Comparison of ENCODE assay signal across 22 cellular contexts in genomic region chr4:72564184-72564583, GRCh38. TPM values are rescaled to one million over a fixed set of nuclear protein-coding genes. Genes with fewer than 3 reads are reported as not detected.
DNase-seq lines count a peak whose midpoint lies in the region; ATAC-seq, FAIRE-seq and TF ChIP-seq lines count a peak whose summit lies in the region.
"Had no signal": no experiment of that assay in that cellular context is flagged by ENCODE, and none has a peak within 500 bp of the region (broad histone marks: within the 10 kb centered on the region; RNA-seq: fewer than 3 reads in every experiment).

No MANE protein-coding gene starts in this region.

- peaks cover 8% of the 10 kb centered on the region for H3K4me1 Mint-ChIP-seq in astrocyte (ENCODE audit: low read depth, unreplicated experiment)

- TF ChIP-seq CTCF in astrocyte (IDR thresholded peaks at IDR 0.05; ENCODE audit: insufficient read depth, low read depth, low read length) (no peak), fibroblast of villous mesenchyme (IDR thresholded peaks at IDR 0.05; ENCODE audit: insufficient read depth, low read depth, low read length) (no peak)

- H3K4me1 ChIP-seq in astrocyte (ENCODE audit: insufficient read depth, low read length) = peaks cover 9% of the 10 kb centered on the region
- H3K4me1 ChIP-seq: A549 had no signal

- no peak for FAIRE-seq in astrocyte (lab: Jason Lieb, UNC)
- FAIRE-seq: A549, keratinocyte, urothelium cell line had no signal

- no peak overlapping the region for H3K4me3 Mint-ChIP-seq in astrocyte (ENCODE audit: unreplicated experiment)
- H3K4me3 Mint-ChIP-seq: activated naive CD8-positive, alpha-beta T cell treated with anti-CD3 and anti-CD28 coated beads, Interleukin-2, amount 10 ng/mL, durations not matched to agents 7 days and 5 days; activated T-cell treated with anti-CD3 and anti-CD28 coated beads, Interleukin-2, amount 50 U/mL, for 4 hours; CD8-positive, alpha-beta memory T cell; GM23338; neural crest cell; stimulated activated naive CD8-positive, alpha-beta T cell treated with anti-CD3 and anti-CD28 coated beads, Interleukin-15, amount 100 ng/mL, for 72 hours had no signal

- H3K4me3 ChIP-seq in astrocyte (ENCODE audit: insufficient read depth, low read depth, low read length) = no peak overlapping the region
- H3K4me3 ChIP-seq in fibroblast of villous mesenchyme (ENCODE audit: low read depth, low read length) = no peak overlapping the region
- H3K4me3 ChIP-seq: A549, GM23338, PC-9 had no signal

- H3K27ac Mint-ChIP-seq in astrocyte (ENCODE audit: unreplicated experiment) = no peak overlapping the region
- H3K27ac Mint-ChIP-seq: activated naive CD8-positive, alpha-beta T cell treated with anti-CD3 and anti-CD28 coated beads, Interleukin-2, amount 10 ng/mL, durations not matched to agents 7 days and 5 days; CD8-positive, alpha-beta memory T cell; GM23338; stimulated activated naive CD8-positive, alpha-beta T cell treated with anti-CD3 and anti-CD28 coated beads, Interleukin-15, amount 100 ng/mL, for 72 hours had no signal

- no peak overlapping the region for H3K27ac ChIP-seq in astrocyte (ENCODE audit: low read depth, low read length)
- H3K27ac ChIP-seq: A549, PC-9 had no signal

- no peak overlapping the region for H3K9ac ChIP-seq in astrocyte (ENCODE audit: low read length)

- DNase-seq in AG08396 (ENCODE audit: low spot score) (peak; percentile 40), HS-5 (ENCODE audit: low read depth) (peak; percentile 76), astrocyte (ENCODE audit: low read depth) (peak; percentile 27), fibroblast of villous mesenchyme (ENCODE audit: low read depth) (peak; percentile 17), G401 (ENCODE audit: low spot score) (no peak)
- no peak for DNase-seq in activated CD8-positive, alpha-beta memory T cell treated with anti-CD3 and anti-CD28 coated beads, Interleukin-2, amount 50 U/mL, for 4 hours
- DNase-seq: activated CD4-positive, alpha-beta T cell treated with anti-CD3 and anti-CD28 coated beads, Interleukin-2, amount 50 U/mL, for 4 hours; activated naive CD8-positive, alpha-beta T cell treated with anti-CD3 and anti-CD28 coated beads, Interleukin-2, amount 10 ng/mL, durations not matched to agents 7 days and 5 days; activated T-cell treated with anti-CD3 and anti-CD28 coated beads, Interleukin-2, amount 50 U/mL, for 4 hours; CD8-positive, alpha-beta memory T cell; DND-41; NCI-H2081 treated with DMSO at 0.1 percent for 48 hours; NCI-H526; PC-9; stimulated activated naive CD8-positive, alpha-beta T cell treated with anti-CD3 and anti-CD28 coated beads, Interleukin-15, amount 100 ng/mL, for 72 hours had no signal

- no peak overlapping the region for H2AFZ ChIP-seq in astrocyte (ENCODE audit: low read depth, low read length)
- H2AFZ ChIP-seq: GM23338, PC-9 had no signal

- no peaks in the 10 kb centered on the region for H3K27me3 Mint-ChIP-seq in astrocyte (ENCODE audit: low read depth, unreplicated experiment)

- in situ Hi-C loops in G401 (cut with HindIII; ENCODE audit: low sequenced_read_pairs) = no loop called here

- no peaks in the 10 kb centered on the region for H3K36me3 ChIP-seq in astrocyte (ENCODE audit: insufficient read depth, low read length)

- H3K9me3 ChIP-seq in astrocyte (ENCODE audit: insufficient read depth, low read depth, low read length) = no peaks in the 10 kb centered on the region
- H3K9me3 ChIP-seq: A549 had no signal

- H3K4me2 ChIP-seq in astrocyte (ENCODE audit: low read length) = no peak overlapping the region
- H3K4me2 ChIP-seq: A549, GM23338, PC-9 had no signal

- no peaks in the 10 kb centered on the region for H3K27me3 ChIP-seq in astrocyte (ENCODE audit: insufficient read depth, low read length)

- ATAC-seq in GM21723 (IDR thresholded peaks at IDR 0.05; ENCODE audit: unreplicated experiment) (no peak), HG02623 (IDR thresholded peaks at IDR 0.05; ENCODE audit: unreplicated experiment) (no peak)
- ATAC-seq: A549; activated T-cell treated with anti-CD3 and anti-CD28 coated beads, Interleukin-2, amount 50 U/mL, for 4 hours; GM23338; stimulated activated naive CD8-positive, alpha-beta T cell treated with anti-CD3 and anti-CD28 coated beads, Interleukin-15, amount 100 ng/mL, for 72 hours had no signal

- no peaks in the 10 kb centered on the region for H3K9me3 Mint-ChIP-seq in astrocyte (ENCODE audit: unreplicated experiment)
- H3K9me3 Mint-ChIP-seq: activated naive CD8-positive, alpha-beta T cell treated with anti-CD3 and anti-CD28 coated beads, Interleukin-2, amount 10 ng/mL, durations not matched to agents 7 days and 5 days; activated T-cell treated with anti-CD3 and anti-CD28 coated beads, Interleukin-2, amount 50 U/mL, for 4 hours; GM23338; neural crest cell; stimulated activated naive CD8-positive, alpha-beta T cell treated with anti-CD3 and anti-CD28 coated beads, Interleukin-15, amount 100 ng/mL, for 72 hours had no signal

- no peaks in the 10 kb centered on the region for H4K20me1 ChIP-seq in astrocyte (ENCODE audit: insufficient read depth, low read length)

- H3K36me3 Mint-ChIP-seq in astrocyte (ENCODE audit: low read depth, unreplicated experiment) = no peaks in the 10 kb centered on the region
- H3K36me3 Mint-ChIP-seq: activated naive CD8-positive, alpha-beta T cell treated with anti-CD3 and anti-CD28 coated beads, Interleukin-2, amount 10 ng/mL, durations not matched to agents 7 days and 5 days; CD8-positive, alpha-beta memory T cell had no signal

- H3K79me2 ChIP-seq in astrocyte (ENCODE audit: insufficient read depth, low read length) = no peaks in the 10 kb centered on the region

RNA-seq across cellular contexts. Expression of gene ADAMTS3, which starts 4.8 kb away (rescaled TPM):
- total RNA-seq in astrocyte (4.2 TPM in 2 replicates), fibroblast of villous mesenchyme (2.6 and 3.0 TPM in 2 replicates)
- total RNA-seq in G401 (2014; rRNA removed; shearing (Covaris generic)) = 2.2 and 7.0 TPM in 2 replicates
- total RNA-seq: activated naive CD8-positive, alpha-beta T cell treated with anti-CD3 and anti-CD28 coated beads, Interleukin-2, amount 10 ng/mL, durations not matched to agents 7 days and 5 days; CD8-positive, alpha-beta memory T cell had no signal

Comparison
In these comparisons a context has a peak if more than half of its experiments do, and no peak if none do; other contexts are left out.
1. DNase-seq: peak in AG08396 (single experiment), HS-5 (single experiment), astrocyte (single experiment) and fibroblast of villous mesenchyme (single experiment); none in activated CD8-positive, alpha-beta memory T cell treated with anti-CD3 and anti-CD28 coated beads, Interleukin-2, amount 50 U/mL, for 4 hours (single experiment) and G401 (single experiment).